1 cellular context compared by ENCODE assay signal in the genomic region with DNA sequence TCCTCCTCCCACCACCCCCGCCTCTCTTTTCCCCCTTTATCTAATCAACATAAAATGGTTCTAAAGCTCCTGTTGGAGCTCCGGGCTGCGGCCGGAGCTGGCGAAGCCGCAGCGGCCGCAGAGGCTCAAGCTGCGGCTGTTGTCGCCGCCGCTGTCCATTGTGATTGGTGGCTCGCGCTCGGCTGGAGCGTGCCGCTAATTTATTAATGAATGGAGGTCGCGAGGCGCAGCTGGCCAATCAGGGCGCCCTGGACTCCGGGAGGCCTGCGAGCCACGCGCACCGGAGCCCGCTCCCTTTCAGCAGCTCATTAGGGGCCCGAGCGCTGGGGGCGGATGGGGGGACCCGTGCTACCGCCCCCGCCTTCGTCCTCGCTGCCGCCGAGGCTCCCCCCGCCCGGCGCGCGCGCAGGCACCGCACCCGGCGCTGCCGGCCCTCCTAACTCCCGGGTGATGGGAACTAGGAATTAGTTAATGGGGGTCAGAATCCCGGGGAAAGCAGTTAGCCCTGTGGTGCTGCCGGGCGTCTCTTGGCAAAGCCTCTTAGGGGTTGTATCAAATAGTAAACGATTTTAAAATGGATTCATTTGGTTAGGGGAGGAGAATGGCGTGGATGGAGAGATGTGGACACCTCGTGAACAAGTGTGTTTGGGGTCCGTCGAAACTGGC.
TF ChIP-seq lines count a peak whose summit lies in the region.

No MANE protein-coding gene starts in this region.

TF ChIP-seq in H1, 55 proteins besides CTCF, POLR2A, EP300 and RAD21 (continued from another document):
- TF ChIP-seq CHD1 (IDR thresholded peaks at IDR 0.05; ENCODE audit: low read depth, low read length) (no peak), MAFK (IDR thresholded peaks at IDR 0.05; ENCODE audit: low read depth, low read length) (no peak), SAP30 (IDR thresholded peaks at IDR 0.05; ENCODE audit: insufficient read depth, insufficient replicate concordance, low read length) (no peak), SP4 (IDR thresholded peaks at IDR 0.05; ENCODE audit: low read length) (no peak), POLR2AphosphoS5 (IDR thresholded peaks at IDR 0.05; ENCODE audit: low read depth, low read length) (no peak), KDM5A (IDR thresholded peaks at IDR 0.05; ENCODE audit: low read length) (no peak), EGR1 (IDR thresholded peaks at IDR 0.05; ENCODE audit: borderline replicate concordance, low read depth, low read length) (peak; percentile 82; the same call in 1 of the 2 replicates), GTF2F1 (IDR thresholded peaks at IDR 0.05; ENCODE audit: borderline replicate concordance, low read depth, low read length) (no peak), EZH2 (IDR thresholded peaks at IDR 0.05; ENCODE audit: low read depth, low read length, severe bottlenecking) (no peak), RXRA (IDR thresholded peaks at IDR 0.05; ENCODE audit: insufficient read depth, low read depth, low read length) (no peak), SRF (IDR thresholded peaks at IDR 0.05; ENCODE audit: low read depth, low read length) (no peak), RFX5 (IDR thresholded peaks at IDR 0.05; ENCODE audit: borderline replicate concordance, low read depth, low read length) (no peak), GABPA (IDR thresholded peaks at IDR 0.05; ENCODE audit: borderline replicate concordance, insufficient read depth, low read length) (no peak), TAF1 (IDR thresholded peaks at IDR 0.05; ENCODE audit: low read depth, low read length) (no peak), ZNF274 (IDR thresholded peaks at IDR 0.05; ENCODE audit: borderline replicate concordance, extremely low read depth, low read length) (no peak), FOSL1 (IDR thresholded peaks at IDR 0.05; ENCODE audit: insufficient read depth, low read depth, low read length) (no peak), TAF7 (optimal IDR thresholded peaks at IDR 0.05; ENCODE audit: borderline replicate concordance, low read depth, low read length) (no peak), YY1 (IDR thresholded peaks at IDR 0.05; ENCODE audit: low read depth, low read length) (no peak), BRCA1 (IDR thresholded peaks at IDR 0.05; ENCODE audit: low read depth, low read length) (no peak)
- TF ChIP-seq, protein P1, sequence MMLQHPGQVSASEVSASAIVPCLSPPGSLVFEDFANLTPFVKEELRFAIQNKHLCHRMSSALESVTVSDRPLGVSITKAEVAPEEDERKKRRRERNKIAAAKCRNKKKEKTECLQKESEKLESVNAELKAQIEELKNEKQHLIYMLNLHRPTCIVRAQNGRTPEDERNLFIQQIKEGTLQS (IDR thresholded peaks at IDR 0.05; ENCODE audit: insufficient read depth, low read depth, low read length) = no peak
